Comparison of ENCODE assay signal across 33 cellular contexts in the genomic region with DNA sequence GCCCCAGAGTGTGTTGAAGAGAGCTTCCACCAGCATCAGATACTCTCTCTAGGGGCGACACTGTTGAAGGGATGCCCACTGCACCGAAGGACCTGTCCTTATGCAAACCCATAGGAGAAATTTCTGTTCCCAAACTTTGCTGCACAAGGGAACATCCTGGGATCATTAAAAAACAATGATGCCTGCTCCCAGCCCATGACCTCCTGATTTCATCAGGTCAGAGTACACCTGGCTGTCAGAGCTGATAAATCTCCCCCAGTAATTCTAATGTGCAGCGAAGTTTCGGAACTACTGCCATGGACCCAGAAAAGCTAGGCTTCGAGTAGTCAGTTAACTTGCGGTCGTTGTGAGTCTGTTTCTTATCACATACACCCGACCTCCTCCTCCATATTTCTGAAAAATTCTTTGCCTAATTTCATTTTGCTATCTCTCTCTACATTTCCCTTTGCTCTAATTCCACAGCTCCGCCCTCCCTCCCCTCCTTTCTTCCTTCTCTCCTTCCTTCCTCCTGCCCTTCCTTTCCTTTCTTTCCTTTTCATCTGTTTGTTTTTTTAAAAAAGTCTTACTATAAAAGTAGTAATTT. TPM values are rescaled to one million over a fixed set of nuclear protein-coding genes. Genes with fewer than 3 reads are reported as not detected.
"Had no signal": no experiment of that assay in that cellular context is flagged by ENCODE, and none has a peak within 500 bp of the region (broad histone marks: within the 10 kb centered on the region; RNA-seq: fewer than 3 reads in every experiment).

No MANE protein-coding gene starts in this region.

- DNase-seq: naive thymus-derived CD4-positive, alpha-beta T cell; natural killer cell; occipital lobe; pancreas; posterior cingulate gyrus; psoas muscle; right cardiac atrium; spleen; stimulated activated CD4-positive, alpha-beta T cell treated with anti-CD3 and anti-CD28 coated beads, Interleukin-12 subunit alpha, Interleukin-12 subunit beta, amount 100 ng/mL, for 4 hours; stimulated activated CD4-positive, alpha-beta T cell treated with anti-CD3 and anti-CD28 coated beads, Interleukin-1b, Interleukin-23, amount 100 ng/mL, for 48 hours; stimulated activated CD4-positive, alpha-beta T cell treated with anti-CD3 and anti-CD28 coated beads, Interleukin-4, amount 100 ng/mL, for 1 hour; stimulated activated CD4-positive, alpha-beta T cell treated with anti-CD3 and anti-CD28 coated beads, Interleukin-4, amount 100 ng/mL, for 4 hours; stimulated activated CD8-positive, alpha-beta memory T cell treated with anti-CD3 and anti-CD28 coated beads, Interleukin-4, amount 100 ng/mL, for 48 hours; stimulated activated naive CD4-positive, alpha-beta T cell; stimulated activated naive CD8-positive, alpha-beta T cell treated with anti-CD3 and anti-CD28 coated beads, Interleukin-15, amount 100 ng/mL, for 72 hours; stimulated activated naive CD8-positive, alpha-beta T cell treated with anti-CD3 and anti-CD28 coated beads, Interleukin-15, Interleukin-2, amounts not matched to agents 100 U/mL and 50 U/mL, for 24 hours; substantia nigra; testis; tibial artery; transverse colon; upper lobe of right lung; uterus had no signal

- H3K4me2 ChIP-seq: neural progenitor cell, smooth muscle cell had no signal

- H3K4me3 Mint-ChIP-seq: naive thymus-derived CD4-positive, alpha-beta T cell; natural killer cell; nephron; neural progenitor cell; stimulated activated memory B cell treated with anti-CD40 and anti-IgM and Interleukin-4, amounts not matched to agents 10 μg/mL and 1 μg/mL and 100 μg/mL, for 72 hours; stimulated activated naive CD8-positive, alpha-beta T cell treated with anti-CD3 and anti-CD28 coated beads, Interleukin-15, amount 100 ng/mL, for 72 hours; type B pancreatic cell had no signal

- H3K36me3 Mint-ChIP-seq: naive thymus-derived CD4-positive, alpha-beta T cell; natural killer cell; neural progenitor cell; stimulated activated memory B cell treated with anti-CD40 and anti-IgM and Interleukin-4, amounts not matched to agents 10 μg/mL and 1 μg/mL and 100 μg/mL, for 72 hours; type B pancreatic cell had no signal

- H3K9me3 ChIP-seq: pancreas, psoas muscle, spleen, suprapubic skin, testis, tibial artery, transverse colon, upper lobe of right lung, uterus had no signal

- ATAC-seq: naive thymus-derived CD4-positive, alpha-beta T cell; natural killer cell; pancreas; psoas muscle; right cardiac atrium; sciatic nerve; stimulated activated memory B cell treated with anti-CD40 and anti-IgM and Interleukin-4, amounts not matched to agents 10 μg/mL and 1 μg/mL and 100 μg/mL, for 72 hours; stimulated activated naive CD8-positive, alpha-beta T cell treated with anti-CD3 and anti-CD28 coated beads, Interleukin-15, amount 100 ng/mL, for 72 hours; stimulated activated naive CD8-positive, alpha-beta T cell treated with anti-CD3 and anti-CD28 coated beads, Interleukin-15, Interleukin-2, amounts not matched to agents 100 U/mL and 50 U/mL, for 24 hours; upper lobe of right lung had no signal

- H3K9ac ChIP-seq: neural progenitor cell had no signal

- H3K27me3 ChIP-seq: neural progenitor cell, pancreas, spleen, suprapubic skin, testis, tibial artery, transverse colon, upper lobe of right lung, uterus had no signal

- H3K27ac Mint-ChIP-seq: naive thymus-derived CD4-positive, alpha-beta T cell; natural killer cell; nephron; neural progenitor cell; progenitor cell of endocrine pancreas; stimulated activated memory B cell treated with anti-CD40 and anti-IgM and Interleukin-4, amounts not matched to agents 10 μg/mL and 1 μg/mL and 100 μg/mL, for 72 hours; stimulated activated naive CD8-positive, alpha-beta T cell treated with anti-CD3 and anti-CD28 coated beads, Interleukin-15, amount 100 ng/mL, for 72 hours; type B pancreatic cell had no signal

- H3K36me3 ChIP-seq: neural progenitor cell, pancreas, spleen, suprapubic skin, tibial artery, transverse colon, upper lobe of right lung, uterus had no signal

- H3K27ac ChIP-seq: neural progenitor cell, pancreas, psoas muscle, skin epidermis, spleen, suprapubic skin, testis, tibial artery, transverse colon, upper lobe of right lung, uterus had no signal

- H3K4me1 Mint-ChIP-seq: naive thymus-derived CD4-positive, alpha-beta T cell; natural killer cell; neural progenitor cell; stimulated activated memory B cell treated with anti-CD40 and anti-IgM and Interleukin-4, amounts not matched to agents 10 μg/mL and 1 μg/mL and 100 μg/mL, for 72 hours; stimulated activated naive CD8-positive, alpha-beta T cell treated with anti-CD3 and anti-CD28 coated beads, Interleukin-15, amount 100 ng/mL, for 72 hours had no signal

- H3K4me1 ChIP-seq: neural progenitor cell, pancreas, testis, transverse colon, uterus had no signal

- H3K4me3 ChIP-seq: neural progenitor cell, pancreas, psoas muscle, skin epidermis, smooth muscle cell, spleen, suprapubic skin, testis, tibial artery, transverse colon, upper lobe of right lung, uterus had no signal

- H3K27me3 Mint-ChIP-seq: progenitor cell of endocrine pancreas; stimulated activated memory B cell treated with anti-CD40 and anti-IgM and Interleukin-4, amounts not matched to agents 10 μg/mL and 1 μg/mL and 100 μg/mL, for 72 hours; stimulated activated naive CD8-positive, alpha-beta T cell treated with anti-CD3 and anti-CD28 coated beads, Interleukin-15, amount 100 ng/mL, for 72 hours; type B pancreatic cell had no signal

- H2AFZ ChIP-seq: neural progenitor cell had no signal

- FAIRE-seq: pancreas had no signal

- H3K9me3 Mint-ChIP-seq: naive thymus-derived CD4-positive, alpha-beta T cell; natural killer cell; nephron; neural progenitor cell; stimulated activated memory B cell treated with anti-CD40 and anti-IgM and Interleukin-4, amounts not matched to agents 10 μg/mL and 1 μg/mL and 100 μg/mL, for 72 hours; stimulated activated naive CD8-positive, alpha-beta T cell treated with anti-CD3 and anti-CD28 coated beads, Interleukin-15, amount 100 ng/mL, for 72 hours; type B pancreatic cell had no signal

RNA-seq across cellular contexts. Expression of a gene that starts 18.8 kb away (rescaled TPM):
- total RNA-seq: osteoblast, progenitor cell of endocrine pancreas, smooth muscle cell had no signal
- polyA plus RNA-seq: naive thymus-derived CD4-positive, alpha-beta T cell; neural cell had no signal
